16 cellular contexts compared by ENCODE assay signal in genomic region chr12:113766133-113766879, GRCh38.
A peak's percentile ranks its signal among the peaks of the same experiment; 100 is the strongest.
DNase-seq lines count a peak whose midpoint lies in the region; TF ChIP-seq lines count a peak whose summit lies in the region.
"Had no signal": no experiment of that assay in that cellular context is flagged by ENCODE, and none has a peak within 500 bp of the region (broad histone marks: within the 10 kb centered on the region; RNA-seq: fewer than 3 reads in every experiment).

No MANE protein-coding gene starts in this region.

- H3K4me3 ChIP-seq in HAP-1, result no peak overlapping the region
- H3K4me3 ChIP-seq in liver (ENCODE audit: low read depth in 1 of 3, low read length in 3 of 3), result peak overlapping the region in 1 of 3 donors; percentile 15
- H3K4me3 ChIP-seq: gastroesophageal sphincter, GM12878, right atrium auricular region had no signal

- peak in 1 of 2 donors; percentile 13 for TF ChIP-seq RAD21 in liver (IDR thresholded peaks at IDR 0.05)

- TF ChIP-seq CTCF in 22Rv1 (IDR thresholded peaks at IDR 0.05) (no peak), liver (IDR thresholded peaks at IDR 0.05; ENCODE audit: low read depth, low read length, missing input control) (no peak), GM13976 (IDR thresholded peaks at IDR 0.05; ENCODE audit: borderline replicate concordance, control extremely low read depth, extremely low read depth, insufficient read depth, missing control alignments) (no peak)

- H3K4me1 ChIP-seq in HAP-1 (peaks cover 17% of the 10 kb centered on the region), liver (ENCODE audit: control insufficient read depth in 4 of 4, insufficient read depth in 4 of 4, low read length in 3 of 4) (peaks cover 3 to 17% (median 10%) of the 10 kb centered on the region in 4 donors)
- H3K4me1 ChIP-seq: gastroesophageal sphincter, right atrium auricular region had no signal

- H3K36me3 ChIP-seq in HAP-1 (replicated peaks) (no peaks in the 10 kb centered on the region), liver (ENCODE audit: control insufficient read depth in 4 of 4, insufficient read depth in 3 of 4, low read depth in 1 of 4, low read length in 3 of 4) (no peaks in the 10 kb centered on the region)
- H3K36me3 ChIP-seq: gastroesophageal sphincter, right atrium auricular region had no signal

- in situ Hi-C loops in HAP-1 (cut with MboI; ENCODE audit: low sequenced_read_pairs), result no loop called here
- in situ Hi-C loops in GM13976 (cut with MboI; ENCODE audit: low sequenced_read_pairs, unreplicated experiment), result no loop called here

- no peaks in the 10 kb centered on the region for H3K9me3 ChIP-seq in HAP-1
- no peaks in the 10 kb centered on the region for H3K9me3 ChIP-seq in liver (ENCODE audit: control insufficient read depth in 4 of 4, low read length in 3 of 4)
- H3K9me3 ChIP-seq: gastroesophageal sphincter, right atrium auricular region had no signal

- H3K9ac ChIP-seq in liver (ENCODE audit: low read depth in 1 of 2, low read length in 2 of 2), result peak overlapping the region in 1 of 2 donors; percentile 8

- peak overlapping the region; percentile 48 for H3K27ac ChIP-seq in 22Rv1
- H3K27ac ChIP-seq in liver (ENCODE audit: low read depth in 1 of 2, low read length in 2 of 2), result peak overlapping the region in 1 of 2 donors; percentile 17
- H3K27ac ChIP-seq: gastroesophageal sphincter, right atrium auricular region had no signal

- H3K27me3 ChIP-seq in HAP-1 (ENCODE audit: low read depth) (no peaks in the 10 kb centered on the region), liver (ENCODE audit: control insufficient read depth in 4 of 4, insufficient read depth in 4 of 4, low read length in 3 of 4) (no peaks in the 10 kb centered on the region)
- H3K27me3 ChIP-seq: right atrium auricular region had no signal

- DNase-seq in HAP-1 (ENCODE audit: low spot score in 2 of 2) (peak; percentile 19 to 60), SK-N-DZ (ENCODE audit: low spot score) (peak; percentile 69), GM13976 (ENCODE audit: low spot score) (no peak), activated T-cell treated with anti-CD3 and anti-CD28 coated beads for 4 hours (no peak)
- DNase-seq in stimulated activated CD4-positive, alpha-beta T cell treated with anti-CD3 and anti-CD28 coated beads, Interleukin-2, amount 100 ng/mL, for 24 hours, result no peak
- DNase-seq in effector CD8-positive, alpha-beta T cell (lab: John Stamatoyannopoulos, UW), result no peak
- DNase-seq: activated CD4-positive, alpha-beta T cell treated with anti-CD3 and anti-CD28 coated beads for 36 hours; activated CD8-positive, alpha-beta memory T cell treated with anti-CD3 and anti-CD28 coated beads, Interleukin-2, amount 50 U/mL, for 4 hours; activated naive CD4-positive, alpha-beta T cell treated with anti-CD3 and anti-CD28 coated beads for 36 hours; CD8-positive, alpha-beta T cell; NCI-H2029 had no signal

- 36% methylated on average over 36 of the region's 36 CpGs for WGBS in liver

TF ChIP-seq in liver, 16 proteins besides CTCF, POLR2A, EP300 and RAD21:
- no peak for TF ChIP-seq FOXA1 (IDR thresholded peaks at IDR 0.05)
- peak; percentile 44 for TF ChIP-seq YY1 (IDR thresholded peaks at IDR 0.05)
- peak in 1 of 2 donors; percentile 47 for TF ChIP-seq RXRA (IDR thresholded peaks at IDR 0.05)
- TF ChIP-seq SP1 (IDR thresholded peaks at IDR 0.05), result peak; percentile 36
- no peak for TF ChIP-seq GABPA (IDR thresholded peaks at IDR 0.05 in 1 of 2, conservative IDR thresholded peaks at IDR 0.05 in 1 of 2)
- TF ChIP-seq HNF4G (IDR thresholded peaks at IDR 0.05), result no peak

Comparison
In these comparisons a context has a peak if more than half of its experiments do, and no peak if none do; other contexts are left out.
1. DNase-seq: peak in HAP-1 (2 of 2) and SK-N-DZ (single experiment); none in stimulated activated CD4-positive, alpha-beta T cell treated with anti-CD3 and anti-CD28 coated beads, Interleukin-2, amount 100 ng/mL, for 24 hours (0 of 2), GM13976 (single experiment), effector CD8-positive, alpha-beta T cell (single experiment) and activated T-cell treated with anti-CD3 and anti-CD28 coated beads for 4 hours (single experiment).